ENCODE assay signal across 22 cellular contexts in genomic region chr4:146398404-146398803, GRCh38.
DNase-seq lines count a peak whose midpoint lies in the region; ATAC-seq and TF ChIP-seq lines count a peak whose summit lies in the region.
"Had no signal": no experiment of that assay in that cellular context is flagged by ENCODE, and none has a peak within 500 bp of the region (broad histone marks: within the 10 kb centered on the region; RNA-seq: fewer than 3 reads in every experiment).

No MANE protein-coding gene starts in this region.

- ATAC-seq in SK-N-SH treated with all-trans-retinoic acid at 6 μM for 48 hours (peak; percentile 91), sciatic nerve (no peak)
- ATAC-seq: PC-3, Right ventricle myocardium inferior had no signal

- intact Hi-C loops in sciatic nerve (cut with DNase I), result no loop called here
- intact Hi-C loops in posterior cingulate gyrus (cut with DNase I), result no loop called here

- DNase-seq in AG08395 (ENCODE audit: low spot score) (peak; percentile 22), EH (ENCODE audit: low read depth) (peak; percentile 58), fibroblast of peridontal ligament (ENCODE audit: extremely low read depth) (peak; percentile 86), sciatic nerve (ENCODE audit: low spot score) (no peak), posterior cingulate gyrus (no peak), NCI-H2171 treated with DMSO at 0.1 percent for 48 hours (lab: John Stamatoyannopoulos, UW) (no peak)
- DNase-seq in activated CD4-positive, CD25-positive, alpha-beta regulatory T cell (lab: John Stamatoyannopoulos, UW), result no peak
- DNase-seq: 8988T; BE2C; Calu3; DMS79 treated with DMSO at 0.1 percent for 48 hours; H9; HFFc6; KBM-7; NCI-H2029; NCI-H446 treated with DMSO at 0.1 percent for 48 hours; NCI-H526; NK-92 treated with Interleukin-12 subunit alpha and Interleukin-12 subunit beta, amount 100 ng/mL, for 24 hours; PC-3; SJCRH30 had no signal

TF ChIP-seq in SK-N-SH treated with all-trans-retinoic acid at 6 μM for 48 hours, 23 proteins besides CTCF, POLR2A, EP300 and RAD21:
- TF ChIP-seq CREB5 (CRISPR knock-in tag; IDR thresholded peaks at IDR 0.05; ENCODE audit: low read depth), result no peak
- TF ChIP-seq SNAI2 (CRISPR knock-in tag; IDR thresholded peaks at IDR 0.05), result no peak

Comparison
In these comparisons a context has a peak if more than half of its experiments do, and no peak if none do; other contexts are left out.
1. DNase-seq: peak in AG08395 (single experiment), EH (single experiment) and fibroblast of peridontal ligament (single experiment); none in sciatic nerve (single experiment), activated CD4-positive, CD25-positive, alpha-beta regulatory T cell (0 of 4), posterior cingulate gyrus (0 of 10) and NCI-H2171 treated with DMSO at 0.1 percent for 48 hours (single experiment).